ENCODE assay signal across 8 cellular contexts in genomic region chr11:61293869-61294716, GRCh38. TPM values are rescaled to one million over a fixed set of nuclear protein-coding genes. Genes with fewer than 3 reads are reported as not detected.
DNase-seq lines count a peak whose midpoint lies in the region; ATAC-seq and TF ChIP-seq lines count a peak whose summit lies in the region.

No MANE protein-coding gene starts in this region.

- H3K4me3 ChIP-seq in right atrium auricular region = peak overlapping the region; percentile 42 to 69

- peaks cover 0 to 44% of the 10 kb centered on the region in 2 donors for H3K4me1 ChIP-seq in right atrium auricular region

- H3K9me3 ChIP-seq in right atrium auricular region = no peaks in the 10 kb centered on the region

- in situ Hi-C loops in ACHN (cut with HindIII; ENCODE audit: low pct_ligation_motif_present, low pct_unique_long_range_greater_than_20kb, low sequenced_read_pairs) (no loop called here), GM13976 (cut with MboI; ENCODE audit: low sequenced_read_pairs, unreplicated experiment) (no loop called here)

- no peaks in the 10 kb centered on the region for H3K27me3 ChIP-seq in right atrium auricular region

- DNase-seq in ACHN (peak; percentile 17), GM13976 (ENCODE audit: low spot score) (peak; percentile 80), NCI-H524 treated with DMSO at 0.1 percent for 48 hours (lab: John Stamatoyannopoulos, UW) (peak; percentile 11), right atrium auricular region (ENCODE audit: low spot score) (peak; percentile 62), sciatic nerve (ENCODE audit: low spot score) (peak; percentile 75), KG1 (lab: John Stamatoyannopoulos, UW) (no peak)
- DNase-seq in activated naive CD4-positive, alpha-beta T cell treated with anti-CD3 and anti-CD28 coated beads, Interleukin-2, amount 50 U/mL, for 16 hours = peak; percentile 65

- H3K36me3 ChIP-seq in right atrium auricular region = no peaks in the 10 kb centered on the region

- TF ChIP-seq CTCF in GM13976 (IDR thresholded peaks at IDR 0.05; ENCODE audit: borderline replicate concordance, control extremely low read depth, extremely low read depth, insufficient read depth, missing control alignments) (no peak), right atrium auricular region (IDR thresholded peaks at IDR 0.05) (no peak)

- ATAC-seq in HG03025 (IDR thresholded peaks at IDR 0.05; ENCODE audit: low FRiP score, unreplicated experiment) = peak; percentile 18
- ATAC-seq in sciatic nerve = peak; percentile 61

- intact Hi-C loops in sciatic nerve (cut with DNase I) = no loop called here

- H3K27ac ChIP-seq in right atrium auricular region = peak overlapping the region in 1 of 2 donors; percentile 64

RNA-seq across cellular contexts. Expression of gene VWCE, which starts 1.0 kb away (rescaled TPM):
- total RNA-seq in right atrium auricular region = under 1 TPM; 0.48 to 0.94 TPM
- 3.6 TPM for total RNA-seq in sciatic nerve

RNA-seq across cellular contexts. Expression of gene DDB1, which starts 38.8 kb away (rescaled TPM):
- total RNA-seq in right atrium auricular region = 100 to 1,000 TPM; 118 to 133 TPM
- total RNA-seq in sciatic nerve = 161 TPM

RNA-seq across cellular contexts. Expression of gene TKFC, which starts 38.9 kb away (rescaled TPM):
- total RNA-seq in right atrium auricular region (10 to 100 TPM in 1 of 2 donors, 1 to 10 TPM in 1; 9.7 to 11.3 TPM), sciatic nerve (32.6 TPM)

RNA-seq across cellular contexts. Expression of gene PGA5, which starts 53.1 kb away (rescaled TPM):
- under 1 TPM in 1 of 2 donors, not detected in 1; 0.48 TPM for total RNA-seq in right atrium auricular region
- not detected for total RNA-seq in sciatic nerve
